ENCODE assay signal across 8 cellular contexts in the genomic region with DNA sequence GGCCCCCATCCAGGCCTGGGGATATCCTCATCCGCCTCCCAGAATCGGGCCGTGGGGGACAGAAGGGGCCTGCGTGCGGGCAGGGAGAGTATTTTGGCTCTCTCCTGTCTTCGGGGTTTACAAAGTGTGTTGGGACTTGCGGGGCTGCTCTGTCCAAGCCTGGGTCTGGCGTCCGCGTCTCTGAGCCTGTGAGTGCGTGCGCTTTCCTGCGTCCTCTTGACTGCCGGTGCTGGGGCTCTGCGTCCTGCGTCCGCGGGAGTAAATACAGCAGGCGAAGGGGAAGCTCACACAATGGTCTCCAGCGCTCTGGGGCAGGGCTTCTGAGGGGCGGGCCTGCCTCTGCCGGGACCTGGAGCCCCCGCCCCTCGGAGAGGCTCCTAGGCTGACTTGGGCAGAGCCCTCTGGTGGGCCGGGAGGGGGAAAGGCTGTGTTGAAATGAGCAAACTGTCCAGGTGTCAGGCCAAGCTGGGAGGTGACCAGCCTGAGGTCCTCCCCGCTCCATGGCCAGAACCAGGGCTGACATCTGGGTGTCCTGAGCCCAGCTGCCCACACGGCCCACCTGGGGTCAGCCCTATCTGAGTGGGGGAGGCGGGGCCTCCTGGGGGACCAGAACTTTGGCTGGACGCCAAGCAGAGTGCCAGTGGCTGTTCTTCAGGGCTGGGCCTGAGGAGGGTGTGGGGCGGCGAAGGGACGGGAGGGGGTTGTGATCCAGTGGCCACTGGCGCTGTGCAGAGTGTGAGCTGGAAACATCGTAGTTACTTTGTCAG.
A peak's percentile ranks its signal among the peaks of the same experiment; 100 is the strongest.
DNase-seq lines count a peak whose midpoint lies in the region; ATAC-seq, FAIRE-seq and TF ChIP-seq lines count a peak whose summit lies in the region.

No MANE protein-coding gene starts in this region.

- H3K36me3 ChIP-seq in DND-41 (ENCODE audit: insufficient read depth, low read length) (peaks cover 10% of the 10 kb centered on the region; the same call in 1 of the 2 replicates), H1 (ENCODE audit: control insufficient read depth in 2 of 4, insufficient read depth in 4 of 4, low read length in 3 of 4) (no peaks in the 10 kb centered on the region)

- FAIRE-seq in H1 (lab: Jason Lieb, UNC) = no peak

- no peaks in the 10 kb centered on the region for H3K27me3 Mint-ChIP-seq in memory B cell

- H3K79me2 ChIP-seq in DND-41 (ENCODE audit: insufficient read depth, low read length) (peaks cover 62% of the 10 kb centered on the region), H1 (ENCODE audit: control insufficient read depth in 1 of 2, insufficient read depth in 2 of 2, low read length in 2 of 2) (peaks cover 15 to 60% of the 10 kb centered on the region in 2 experiments)

- H4K91ac ChIP-seq in H1 (replicated peaks; ENCODE audit: insufficient read length, low read length) = peak overlapping the region; percentile 88

- H3K23ac ChIP-seq in H1 (ENCODE audit: insufficient read length) = no peak overlapping the region

- peaks cover 17% of the 10 kb centered on the region; the same call in 1 of the 2 replicates for H3K23me2 ChIP-seq in H1 (ENCODE audit: low read depth, low read length)

- H3K27me3 ChIP-seq in DND-41 (ENCODE audit: insufficient read depth, low read length, poor library complexity) (no peaks in the 10 kb centered on the region), H1 (replicated peaks in 1 of 4; ENCODE audit: control insufficient read depth in 3 of 4, extremely low read depth in 1 of 4, insufficient read depth in 3 of 4, low read length in 3 of 4) (no peaks in the 10 kb centered on the region)

- CTCF ChIA-PET in H1 (lab: Charles Lee; ENCODE audit: partially characterized antibody) = interaction anchor here (0.6 to 5.2 kb wide), 17 partner anchors 8 to 121 kb away, joined by 3 to 29 read pairs (median 4); no protein-coding TSS in a partner anchor

- DNase-seq in DND-41 (peak; percentile 85), NCI-H1694 (lab: John Stamatoyannopoulos, UW) (peak; percentile 90), H1 (ENCODE audit: low read depth in 1 of 2, low spot score in 2 of 2) (peak; percentile 59 to 82), memory B cell (ENCODE audit: low spot score in 2 of 2) (peak; percentile 54 to 61)
- DNase-seq in activated CD8-positive, alpha-beta memory T cell treated with anti-CD3 and anti-CD28 coated beads, Interleukin-2, amount 50 U/mL, for 4 hours = peak; percentile 71
- peak; percentile 33 for DNase-seq in stimulated activated CD8-positive, alpha-beta memory T cell treated with anti-CD3 and anti-CD28 coated beads, Interleukin-15, amount 100 ng/mL, for 1 hour (ENCODE audit: low read depth)

- H2AFZ ChIP-seq in DND-41 (ENCODE audit: low read depth, low read length) (peak overlapping the region; percentile 67), H1 (ENCODE audit: low read length) (no peak overlapping the region)

- peak overlapping the region; percentile 84 for H2BK5ac ChIP-seq in H1 (ENCODE audit: low read depth, low read length)

- H3K9ac ChIP-seq in DND-41 (ENCODE audit: low read depth, low read length) = peak overlapping the region; percentile 88
- H3K9ac ChIP-seq in H1 (replicated peaks in 1 of 4; ENCODE audit: extremely low read depth in 1 of 4, low read depth in 3 of 4, low read length in 3 of 4) = peak overlapping the region in 3 of 4 experiments; percentile 66 to 70 (median 69); a peak in 5 of 7 replicates

- TF ChIP-seq RAD21 in H1 (IDR thresholded peaks at IDR 0.05 in 1 of 2, conservative IDR thresholded peaks at IDR 0.05 in 1 of 2; ENCODE audit: low read depth in 2 of 2, low read length in 2 of 2) = peak; percentile 35 to 50

- peak overlapping the region; percentile 84; the same call in 1 of the 2 replicates for H2BK12ac ChIP-seq in H1 (ENCODE audit: low read depth, low read length)

- peak overlapping the region; percentile 93 for H3K56ac ChIP-seq in H1 (replicated peaks; ENCODE audit: insufficient read length, low read depth, low read length)

- H2BK120ac ChIP-seq in H1 (replicated peaks; ENCODE audit: low read depth, low read length) = no peak overlapping the region

- peak overlapping the region; percentile 89 for H3K4ac ChIP-seq in H1 (replicated peaks; ENCODE audit: insufficient read length, low read depth, low read length)

- H3K14ac ChIP-seq in H1 (ENCODE audit: insufficient read length) = no peak overlapping the region

- H3K79me1 ChIP-seq in H1 (ENCODE audit: low read depth, low read length) = peaks cover 32% of the 10 kb centered on the region

- 0 out of 2 replicates have a peak overlapping the region, but pooled peaks have one; percentile 61 for H2BK15ac ChIP-seq in H1 (ENCODE audit: low read length)

- ATAC-seq in DND-41 (ENCODE audit: insufficient read depth, low read depth) (peak; percentile 79), memory B cell (ENCODE audit: low read depth) (peak; percentile 79), HG02973 (IDR thresholded peaks at IDR 0.05; ENCODE audit: unreplicated experiment) (no peak), GM21390 (IDR thresholded peaks at IDR 0.05; ENCODE audit: unreplicated experiment) (no peak)

- WGBS in H1 (ENCODE audit: extremely low coverage in 1 of 2, insufficient coverage in 1 of 2, insufficient read length in 1 of 2, insufficient replicate concordance in 2 of 2, low coverage in 1 of 2, low lambda C conversion rate in 2 of 2, missing lambda C conversion rate in 1 of 2), 2 experiments = 14% methylated on average over 32 of the region's 34 CpGs; no CpG with 5 or more reads in 1 of the 2 experiments

- H4K8ac ChIP-seq in H1 (ENCODE audit: extremely low read depth, insufficient read depth, low read length) = peak overlapping the region; percentile 87

- peak overlapping the region; percentile 96 for H3K4me3 Mint-ChIP-seq in memory B cell

- POLR2A ChIA-PET in H1 (lab: Charles Lee; ENCODE audit: partially characterized antibody) = interaction anchor here (0.8 to 2.3 kb wide), 11 partner anchors 8 to 92 kb away, joined by 3 to 16 read pairs (median 5); no protein-coding TSS in a partner anchor

- no peaks in the 10 kb centered on the region for H3K9me3 Mint-ChIP-seq in memory B cell

- H3K4me1 ChIP-seq in DND-41 (ENCODE audit: insufficient read depth, low read length) (peaks cover 60% of the 10 kb centered on the region), H1 (replicated peaks in 1 of 4; ENCODE audit: control insufficient read depth in 3 of 4, insufficient read depth in 4 of 4, low read length in 3 of 4) (peaks cover 9 to 55% (median 45%) of the 10 kb centered on the region in 4 experiments)

- TF ChIP-seq EP300 in H1 (IDR thresholded peaks at IDR 0.05; ENCODE audit: borderline replicate concordance in 1 of 2, low read depth in 2 of 2, low read length in 2 of 2) = no peak

- H3K9me3 ChIP-seq in DND-41 (ENCODE audit: insufficient read depth, low read length, severe bottlenecking) = no peaks in the 10 kb centered on the region
- no peaks in the 10 kb centered on the region for H3K9me3 ChIP-seq in H1 (ENCODE audit: insufficient read depth in 2 of 2, low read depth in 1 of 2, low read length in 1 of 2)

- TF ChIP-seq POLR2A in H1 (IDR thresholded peaks at IDR 0.05; ENCODE audit: control extremely low read depth in 1 of 2, low read depth in 2 of 2, low read length in 2 of 2) = peak in 1 of 2 experiments; percentile 53; a peak in 2 of 3 replicates

- peaks cover 21% of the 10 kb centered on the region for H3K4me1 Mint-ChIP-seq in memory B cell

- peak overlapping the region; percentile 88 for H3K27ac Mint-ChIP-seq in memory B cell

- H2BK20ac ChIP-seq in H1 (ENCODE audit: low read length) = no peak overlapping the region

- peak overlapping the region; percentile 85 to 95 for H3K4me3 ChIP-seq in DND-41 (ENCODE audit: low read depth in 1 of 2, low read length in 2 of 2)
- H3K4me3 ChIP-seq in H1 (ENCODE audit: extremely low read depth in 1 of 4, insufficient read depth in 2 of 4, low read depth in 3 of 4, low read length in 4 of 4) = peak overlapping the region; percentile 76 to 86 (median 82)

- peaks cover 59% of the 10 kb centered on the region for H4K20me1 ChIP-seq in DND-41 (ENCODE audit: insufficient read depth, low read length)
- peaks cover 24 to 31% of the 10 kb centered on the region in 2 experiments for H4K20me1 ChIP-seq in H1 (replicated peaks in 1 of 2; ENCODE audit: control insufficient read depth in 1 of 2, insufficient read depth in 2 of 2, low read length in 2 of 2)

- peak overlapping the region; percentile 83 for H4K5ac ChIP-seq in H1 (ENCODE audit: insufficient read length, low read depth, low read length)

- H3K4me2 ChIP-seq in DND-41 (ENCODE audit: insufficient read depth, low read length) (peak overlapping the region; percentile 94), H1 (ENCODE audit: insufficient read depth in 1 of 2, low read depth in 2 of 2, low read length in 2 of 2) (peak overlapping the region; percentile 83 to 91)

- TF ChIP-seq CTCF in DND-41 (IDR thresholded peaks at IDR 0.05; ENCODE audit: borderline replicate concordance, extremely low read depth, low read length, poor library complexity, severe bottlenecking) = peak; percentile 62
- TF ChIP-seq CTCF in H1 (IDR thresholded peaks at IDR 0.05; ENCODE audit: control extremely low read depth in 1 of 3, insufficient read depth in 1 of 3, low read depth in 1 of 3, low read length in 3 of 3) = peak; percentile 41 to 53 (median 51)

- H2AK5ac ChIP-seq in H1 (ENCODE audit: low read depth, low read length) = 0 out of 2 replicates have a peak overlapping the region, but pooled peaks have one; percentile 65

- peak overlapping the region; percentile 87 for H3K18ac ChIP-seq in H1 (ENCODE audit: extremely low read depth, low read length)

- H3K36me3 Mint-ChIP-seq in memory B cell = no peaks in the 10 kb centered on the region

- H3K27ac ChIP-seq in DND-41 (ENCODE audit: low read length) = peak overlapping the region; percentile 80
- H3K27ac ChIP-seq in H1 (ENCODE audit: low read depth, low read length) = peak overlapping the region; percentile 54

TF ChIP-seq in H1, 55 proteins besides CTCF, POLR2A, EP300 and RAD21 (continues in another document):
- TF ChIP-seq KDM4A (IDR thresholded peaks at IDR 0.05; ENCODE audit: low read depth, low read length, severe bottlenecking) = peak; percentile 29

Comparison
In these comparisons a context has a peak if more than half of its experiments do, and no peak if none do; other contexts are left out.
1. ATAC-seq: peak in DND-41 (single experiment) and memory B cell (single experiment); none in HG02973 (single experiment) and GM21390 (single experiment).
2. DNase-seq: peak in every context shown above with its lines; median percentile 90 in NCI-H1694; 85 in DND-41; 71 in activated CD8-positive, alpha-beta memory T cell treated with anti-CD3 and anti-CD28 coated beads, Interleukin-2, amount 50 U/mL, for 4 hours; 70 in H1; 58 in memory B cell; 33 in stimulated activated CD8-positive, alpha-beta memory T cell treated with anti-CD3 and anti-CD28 coated beads, Interleukin-15, amount 100 ng/mL, for 1 hour.